In the genomic region with DNA sequence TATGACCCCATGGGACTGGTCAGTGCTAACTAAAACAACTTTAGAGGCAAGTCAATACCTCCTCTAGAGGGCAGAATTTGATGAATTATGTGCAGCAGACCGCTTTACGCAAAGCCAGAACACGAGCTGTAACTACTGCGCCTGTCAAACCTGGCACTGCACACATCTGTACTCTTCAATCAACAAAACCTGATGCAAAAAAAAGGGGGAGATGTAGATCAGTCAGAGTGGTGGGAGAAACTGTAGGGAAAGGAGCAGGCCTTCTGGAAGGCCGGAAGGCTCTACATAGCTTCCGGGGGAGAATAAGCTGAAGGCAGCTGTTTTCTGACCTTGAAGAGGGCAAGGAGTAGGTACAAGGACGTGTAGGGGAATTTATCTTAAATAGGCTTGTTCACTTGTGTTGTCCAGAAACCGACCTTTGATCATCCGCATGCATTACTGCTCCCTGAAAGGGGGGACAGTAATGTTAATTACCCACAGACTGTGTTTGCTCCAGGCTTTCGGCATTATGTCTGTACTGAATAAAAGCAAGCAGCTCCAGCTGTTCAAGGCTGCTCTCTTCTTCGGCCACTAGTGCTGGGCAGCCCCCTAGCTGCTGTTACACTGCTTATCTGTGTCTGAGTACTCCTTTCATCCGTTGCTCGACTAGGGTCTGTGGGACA, we compare ENCODE assay signal across 16 cellular contexts. TPM values are rescaled to one million over a fixed set of nuclear protein-coding genes. Genes with fewer than 3 reads are reported as not detected.
DNase-seq lines count a peak whose midpoint lies in the region; FAIRE-seq and TF ChIP-seq lines count a peak whose summit lies in the region.
"Had no signal": no experiment of that assay in that cellular context is flagged by ENCODE, and none has a peak within 500 bp of the region (broad histone marks: within the 10 kb centered on the region; RNA-seq: fewer than 3 reads in every experiment).

No MANE protein-coding gene starts in this region.

- POLR2A ChIA-PET in CD4-positive, alpha-beta memory T cell (lab: Charles Lee; ENCODE audit: partially characterized antibody): no interaction called here

- TF ChIP-seq CTCF in OCI-LY1 (IDR thresholded peaks at IDR 0.05; ENCODE audit: low read length) (peak; percentile 64), endodermal cell (conservative IDR thresholded peaks at IDR 0.05) (peak; percentile 45), brain microvascular endothelial cell (IDR thresholded peaks at IDR 0.05; ENCODE audit: low read depth, low read length, missing control alignments) (no peak)

- intact Hi-C loops in CD4-positive, alpha-beta memory T cell (cut with micrococcal nuclease): no loop called here

- no peak overlapping the region for H3K27ac ChIP-seq in OCI-LY1 (ENCODE audit: low read depth, low read length, poor library complexity, severe bottlenecking)
- H3K27ac ChIP-seq in endodermal cell (ENCODE audit: low read depth, low read length): no peak overlapping the region
- H3K27ac ChIP-seq in small intestine (ENCODE audit: low read depth in 1 of 2, low read length in 1 of 2): peak overlapping the region; percentile 39 to 58
- no peak overlapping the region for H3K27ac ChIP-seq in brain microvascular endothelial cell
- H3K27ac ChIP-seq in CD4-positive, alpha-beta memory T cell (ENCODE audit: low read depth, low read length): no peak overlapping the region
- H3K27ac ChIP-seq: esophagus muscularis mucosa had no signal

- H2AFZ ChIP-seq in OCI-LY1 (ENCODE audit: low read length): no peak overlapping the region

- H3K9me2 ChIP-seq in OCI-LY1 (ENCODE audit: low read depth, low read length): no peaks in the 10 kb centered on the region

- H3K27me3 Mint-ChIP-seq in endodermal cell (ENCODE audit: insufficient read depth): no peaks in the 10 kb centered on the region
- H3K27me3 Mint-ChIP-seq in CD4-positive, alpha-beta memory T cell: no peaks in the 10 kb centered on the region
- H3K27me3 Mint-ChIP-seq: activated naive CD8-positive, alpha-beta T cell treated with anti-CD3 and anti-CD28 coated beads, Interleukin-2, amount 10 ng/mL, durations not matched to agents 7 days and 5 days had no signal

- H3K4me1 ChIP-seq in OCI-LY1 (ENCODE audit: insufficient read depth, low read length, severe bottlenecking): peaks cover 4% of the 10 kb centered on the region
- H3K4me1 ChIP-seq in endodermal cell (ENCODE audit: control insufficient read depth, insufficient read depth, low read length): peaks cover 7% of the 10 kb centered on the region
- no peaks in the 10 kb centered on the region for H3K4me1 ChIP-seq in small intestine (ENCODE audit: control insufficient read depth in 2 of 2, insufficient read depth in 1 of 2, low read depth in 1 of 2, low read length in 1 of 2)
- H3K4me1 ChIP-seq in CD4-positive, alpha-beta memory T cell (ENCODE audit: insufficient read depth, low read length): no peaks in the 10 kb centered on the region
- H3K4me1 ChIP-seq: esophagus muscularis mucosa had no signal

- H3K9me3 ChIP-seq in OCI-LY1 (ENCODE audit: low read length): no peaks in the 10 kb centered on the region
- H3K9me3 ChIP-seq in endodermal cell (ENCODE audit: control insufficient read depth, low read length): no peaks in the 10 kb centered on the region
- H3K9me3 ChIP-seq in small intestine (ENCODE audit: control insufficient read depth, low read depth): no peaks in the 10 kb centered on the region
- H3K9me3 ChIP-seq in CD4-positive, alpha-beta memory T cell (ENCODE audit: control insufficient read depth in 1 of 2, low read length in 2 of 2): no peaks in the 10 kb centered on the region
- H3K9me3 ChIP-seq: esophagus muscularis mucosa, neutrophil had no signal

- peaks cover 13% of the 10 kb centered on the region for H3K36me3 ChIP-seq in OCI-LY1 (ENCODE audit: insufficient read depth, low read length)
- H3K36me3 ChIP-seq in endodermal cell (ENCODE audit: control insufficient read depth, insufficient read depth, low read length): no peaks in the 10 kb centered on the region
- H3K36me3 ChIP-seq in small intestine (ENCODE audit: control insufficient read depth in 2 of 2, insufficient read depth in 2 of 2, low read length in 2 of 2): no peaks in the 10 kb centered on the region
- no peaks in the 10 kb centered on the region for H3K36me3 ChIP-seq in brain microvascular endothelial cell (replicated peaks)
- H3K36me3 ChIP-seq in CD4-positive, alpha-beta memory T cell (ENCODE audit: insufficient read depth, low read length): no peaks in the 10 kb centered on the region

- no peak overlapping the region for H3K4me3 Mint-ChIP-seq in endodermal cell
- no peak overlapping the region for H3K4me3 Mint-ChIP-seq in CD4-positive, alpha-beta memory T cell
- H3K4me3 Mint-ChIP-seq: activated naive CD8-positive, alpha-beta T cell treated with anti-CD3 and anti-CD28 coated beads, Interleukin-2, amount 10 ng/mL, durations not matched to agents 7 days and 5 days had no signal

- H3K27me3 ChIP-seq in OCI-LY1 (ENCODE audit: insufficient read depth, low read length): no peaks in the 10 kb centered on the region
- H3K27me3 ChIP-seq in endodermal cell (ENCODE audit: control insufficient read depth, insufficient read depth, low read length, poor library complexity, severe bottlenecking): no peaks in the 10 kb centered on the region
- no peaks in the 10 kb centered on the region for H3K27me3 ChIP-seq in small intestine (ENCODE audit: control insufficient read depth in 2 of 2, insufficient read depth in 2 of 2, low read length in 2 of 2)
- no peaks in the 10 kb centered on the region for H3K27me3 ChIP-seq in brain microvascular endothelial cell (replicated peaks)
- H3K27me3 ChIP-seq in CD4-positive, alpha-beta memory T cell (ENCODE audit: insufficient read depth, low read length): no peaks in the 10 kb centered on the region
- H3K27me3 ChIP-seq: esophagus muscularis mucosa, neutrophil had no signal

- H3K9ac ChIP-seq in OCI-LY1 (ENCODE audit: low read length): no peak overlapping the region
- H3K9ac ChIP-seq in endodermal cell (ENCODE audit: extremely low read depth, low read length, poor library complexity, severe bottlenecking): no peak overlapping the region

- H3K4me1 Mint-ChIP-seq in endodermal cell: peaks cover 11% of the 10 kb centered on the region
- H3K4me1 Mint-ChIP-seq in CD4-positive, alpha-beta memory T cell: peaks cover 0 to 5% (median 2%) of the 10 kb centered on the region in 4 donors
- H3K4me1 Mint-ChIP-seq: activated naive CD8-positive, alpha-beta T cell treated with anti-CD3 and anti-CD28 coated beads, Interleukin-2, amount 10 ng/mL, durations not matched to agents 7 days and 5 days had no signal

- H3K79me2 ChIP-seq in OCI-LY1 (ENCODE audit: insufficient read depth, low read length): no peaks in the 10 kb centered on the region

- in situ Hi-C loops in brain microvascular endothelial cell (cut with HindIII; ENCODE audit: low pct_ligation_motif_present, low sequenced_read_pairs): no loop called here

- H3K36me3 Mint-ChIP-seq in endodermal cell (ENCODE audit: low read depth): peaks cover 13% of the 10 kb centered on the region
- peaks cover 13 to 17% of the 10 kb centered on the region in 2 donors for H3K36me3 Mint-ChIP-seq in CD4-positive, alpha-beta memory T cell

- 91 to 92% methylated on average over 5 to 13 of the region's 13 CpGs for WGBS in endodermal cell (ENCODE audit: insufficient coverage in 1 of 2, insufficient read length in 1 of 2), 2 experiments
- 34 to 58% (median 52%) methylated on average over 13 of the region's 13 CpGs for WGBS in small intestine, 3 donors

- H3F3A ChIP-seq in OCI-LY1 (ENCODE audit: insufficient read depth, low read length): no peaks in the 10 kb centered on the region

- CTCF ChIA-PET in CD4-positive, alpha-beta memory T cell (lab: Charles Lee; ENCODE audit: partially characterized antibody): interaction anchor here (0.6 kb wide), 1 partner anchor 113 kb away, joined by 3 read pairs; no protein-coding TSS in a partner anchor

- peak overlapping the region; percentile 17 for H3K27ac Mint-ChIP-seq in endodermal cell
- H3K27ac Mint-ChIP-seq in CD4-positive, alpha-beta memory T cell: peak overlapping the region in 2 of 7 donors; percentile 1 to 6
- H3K27ac Mint-ChIP-seq: activated naive CD8-positive, alpha-beta T cell treated with anti-CD3 and anti-CD28 coated beads, Interleukin-2, amount 10 ng/mL, durations not matched to agents 7 days and 5 days had no signal

- no peak overlapping the region for H3K4me2 ChIP-seq in OCI-LY1 (ENCODE audit: low read length)

- FAIRE-seq in small intestine (lab: Jason Lieb, UNC): no peak

- H3K9me3 Mint-ChIP-seq in endodermal cell: no peaks in the 10 kb centered on the region
- H3K9me3 Mint-ChIP-seq in CD4-positive, alpha-beta memory T cell: no peaks in the 10 kb centered on the region
- H3K9me3 Mint-ChIP-seq: activated naive CD8-positive, alpha-beta T cell treated with anti-CD3 and anti-CD28 coated beads, Interleukin-2, amount 10 ng/mL, durations not matched to agents 7 days and 5 days had no signal

- DNase-seq in DMS 273 (lab: John Stamatoyannopoulos, UW; ENCODE audit: unreplicated experiment) (peak; percentile 14), DMS 273 treated with DMSO at 0.1 percent for 48 hours (lab: John Stamatoyannopoulos, UW) (no peak), endodermal cell (peak; percentile 60), small intestine (peak; percentile 66), brain microvascular endothelial cell (no peak), inferior parietal cortex (ENCODE audit: extremely low spot score) (no peak)
- DNase-seq in CD4-positive, alpha-beta memory T cell: no peak
- DNase-seq: activated CD4-positive, CD25-positive, alpha-beta regulatory T cell treated with anti-CD3 and anti-CD28 coated beads, Interleukin-2, amount 50 U/mL, for 72 hours; activated naive CD8-positive, alpha-beta T cell treated with anti-CD3 and anti-CD28 coated beads, Interleukin-2, amount 10 ng/mL, durations not matched to agents 7 days and 5 days; cerebellar nuclear complex; NCI-H2081; NK-92 treated with Interleukin-12 subunit alpha and Interleukin-12 subunit beta, amount 100 ng/mL, for 24 hours had no signal

- H3K4me3 ChIP-seq in OCI-LY1 (ENCODE audit: low read depth, low read length, poor library complexity, severe bottlenecking): no peak overlapping the region
- H3K4me3 ChIP-seq in endodermal cell (ENCODE audit: low read length): no peak overlapping the region
- no peak overlapping the region for H3K4me3 ChIP-seq in small intestine (ENCODE audit: low read depth in 1 of 2, low read length in 2 of 2)
- no peak overlapping the region for H3K4me3 ChIP-seq in brain microvascular endothelial cell (ENCODE audit: low read depth, low read length)
- H3K4me3 ChIP-seq in CD4-positive, alpha-beta memory T cell (ENCODE audit: low read length in 2 of 2): no peak overlapping the region
- H3K4me3 ChIP-seq: esophagus muscularis mucosa, lung had no signal

- H4K20me1 ChIP-seq in OCI-LY1 (ENCODE audit: insufficient read depth, low read length): no peaks in the 10 kb centered on the region

RNA-seq across cellular contexts. Expression of gene GPR160, which starts 41.0 kb away (rescaled TPM):
- 1 to 10 TPM; 6.9 to 8.6 TPM for total RNA-seq in endodermal cell
- 2.1 TPM for polyA plus RNA-seq in endodermal cell (2013, experiment 1 of 2)
- 1.1 TPM for polyA plus RNA-seq in endodermal cell (2013, experiment 2 of 2)
- polyA plus RNA-seq in small intestine: 10 to 100 TPM; 48.6 to 55.9 (median 55.7) TPM
- total RNA-seq in CD4-positive, alpha-beta memory T cell: 10 to 100 TPM; 13.1 to 14.9 TPM
- polyA plus RNA-seq in CD4-positive, alpha-beta memory T cell: 10 to 100 TPM in 1 of 2 donors, 1 to 10 TPM in 1; 8.1 to 11.7 TPM

Comparison
In these comparisons a context has a peak if more than half of its experiments do, and no peak if none do; other contexts are left out.
1. DNase-seq: peak in DMS 273 (single experiment), endodermal cell (single experiment) and small intestine (single experiment); none in DMS 273 treated with DMSO at 0.1 percent for 48 hours (single experiment), brain microvascular endothelial cell (single experiment), CD4-positive, alpha-beta memory T cell (0 of 5) and inferior parietal cortex (single experiment).
2. H3K27ac ChIP-seq: peak in small intestine (2 of 2); none in OCI-LY1 (single experiment), endodermal cell (single experiment), brain microvascular endothelial cell (single experiment) and CD4-positive, alpha-beta memory T cell (single experiment).